In the genomic region with DNA sequence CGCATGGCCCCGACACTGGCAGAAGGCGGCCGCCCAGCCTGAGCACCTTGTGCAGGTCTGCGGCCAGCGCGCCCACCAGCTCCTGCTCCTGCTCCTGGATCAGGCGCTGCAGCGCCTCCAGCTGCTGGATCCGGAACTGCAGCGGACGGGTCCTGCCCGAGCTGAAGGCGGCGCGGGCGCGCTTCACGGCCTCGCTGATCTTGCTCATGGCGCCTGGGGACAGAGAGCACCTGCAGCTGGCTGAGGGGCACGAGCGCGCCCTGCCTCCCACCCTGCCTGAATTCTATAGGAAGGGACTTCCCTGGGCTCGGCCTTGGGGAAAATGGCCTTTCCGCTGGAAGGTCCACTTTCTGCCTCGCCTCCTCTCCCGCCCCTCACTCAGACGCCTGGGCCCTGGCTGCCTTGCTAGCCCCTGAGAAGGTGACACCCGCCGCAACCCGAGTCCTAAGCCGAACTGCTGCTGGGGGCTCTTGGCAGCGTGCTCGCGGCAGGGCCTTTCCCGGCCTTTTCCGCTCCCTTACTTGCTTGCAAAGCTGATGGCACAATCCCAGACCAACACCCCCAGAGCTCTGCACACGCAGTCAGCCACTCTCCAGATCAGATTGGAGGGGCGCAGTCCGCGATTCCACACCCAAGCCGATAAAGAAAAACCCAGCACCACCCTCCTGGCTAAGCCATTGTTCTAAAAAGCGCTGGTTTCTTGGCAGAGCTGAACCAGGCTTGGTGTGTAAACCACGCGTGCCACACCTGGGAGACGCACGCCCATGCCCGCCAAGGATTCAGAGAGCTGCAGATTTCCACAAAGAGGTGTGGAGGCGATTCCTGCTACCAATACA, we compare ENCODE assay signal across 1 cellular context.
TF ChIP-seq lines count a peak whose summit lies in the region.

No MANE protein-coding gene starts in this region.

TF ChIP-seq in H1, 55 proteins besides CTCF, POLR2A, EP300 and RAD21:
- TF ChIP-seq TEAD4 (IDR thresholded peaks at IDR 0.05; ENCODE audit: low read depth, low read length), result no peak
- no peak for TF ChIP-seq EZH2 (IDR thresholded peaks at IDR 0.05; ENCODE audit: low read depth, low read length, severe bottlenecking)
- TF ChIP-seq RBBP5 (IDR thresholded peaks at IDR 0.05; ENCODE audit: borderline replicate concordance, low read depth, low read length), result peak; percentile 63; the same call in 1 of the 2 replicates
- peak; percentile 85 for TF ChIP-seq TAF1 (IDR thresholded peaks at IDR 0.05; ENCODE audit: low read depth, low read length)
- peak; percentile 76 for TF ChIP-seq TBP (IDR thresholded peaks at IDR 0.05; ENCODE audit: low read depth, low read length)
- TF ChIP-seq, protein P1, sequence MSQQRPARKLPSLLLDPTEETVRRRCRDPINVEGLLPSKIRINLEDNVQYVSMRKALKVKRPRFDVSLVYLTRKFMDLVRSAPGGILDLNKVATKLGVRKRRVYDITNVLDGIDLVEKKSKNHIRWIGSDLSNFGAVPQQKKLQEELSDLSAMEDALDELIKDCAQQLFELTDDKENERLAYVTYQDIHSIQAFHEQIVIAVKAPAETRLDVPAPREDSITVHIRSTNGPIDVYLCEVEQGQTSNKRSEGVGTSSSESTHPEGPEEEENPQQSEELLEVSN (IDR thresholded peaks at IDR 0.05), result peak; percentile 98
- no peak for TF ChIP-seq SP4 (IDR thresholded peaks at IDR 0.05; ENCODE audit: low read length)
- TF ChIP-seq, protein P2, sequence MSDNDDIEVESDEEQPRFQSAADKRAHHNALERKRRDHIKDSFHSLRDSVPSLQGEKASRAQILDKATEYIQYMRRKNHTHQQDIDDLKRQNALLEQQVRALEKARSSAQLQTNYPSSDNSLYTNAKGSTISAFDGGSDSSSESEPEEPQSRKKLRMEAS (IDR thresholded peaks at IDR 0.05), result peak; percentile 98
- TF ChIP-seq TAF7 (optimal IDR thresholded peaks at IDR 0.05; ENCODE audit: borderline replicate concordance, low read depth, low read length), result peak; percentile 64
- peak; percentile 69 for TF ChIP-seq POLR2AphosphoS5 (IDR thresholded peaks at IDR 0.05; ENCODE audit: low read depth, low read length)
- TF ChIP-seq KDM4A (IDR thresholded peaks at IDR 0.05; ENCODE audit: low read depth, low read length, severe bottlenecking), result peak; percentile 30
- peak; percentile 56 for TF ChIP-seq ASH2L (IDR thresholded peaks at IDR 0.05; ENCODE audit: low read length)
- TF ChIP-seq YY1 (IDR thresholded peaks at IDR 0.05; ENCODE audit: low read depth, low read length), result peak; percentile 87
- TF ChIP-seq GABPA (IDR thresholded peaks at IDR 0.05; ENCODE audit: borderline replicate concordance, insufficient read depth, low read length), result 0 out of 2 replicates have a peak, but pooled peaks have one; percentile 40
